ENCODE assay signal across 1 cellular context in genomic region chr7:75798770-75799169, GRCh38.
TF ChIP-seq lines count a peak whose summit lies in the region.

No MANE protein-coding gene starts in this region.

TF ChIP-seq in K562, 482 proteins besides CTCF, POLR2A, EP300 and RAD21 (continued from another document):
- TF ChIP-seq TSHZ1 (CRISPR knock-in tag; IDR thresholded peaks at IDR 0.05) (no peak), ZEB2 (IDR thresholded peaks at IDR 0.05) (0 out of 2 replicates have a peak, but pooled peaks have one; percentile 61), ZNF24 (IDR thresholded peaks at IDR 0.05) (peak; percentile 63; the same call in 1 of the 2 replicates), ZNF384 (IDR thresholded peaks at IDR 0.05; ENCODE audit: low read depth, low read length) (no peak), ZNF507 (tag; conservative IDR thresholded peaks at IDR 0.05) (no peak), ZNF764 (CRISPR knock-in tag; IDR thresholded peaks at IDR 0.05; ENCODE audit: low read depth) (no peak), MEF2D (tag; conservative IDR thresholded peaks at IDR 0.05; ENCODE audit: low read depth) (0 out of 2 replicates have a peak, but pooled peaks have one; percentile 4), ZBTB2 (IDR thresholded peaks at IDR 0.05) (peak; percentile 71; the same call in 1 of the 2 replicates), ID3 (CRISPR knock-in tag; IDR thresholded peaks at IDR 0.05) (no peak), ID3 (tag; IDR thresholded peaks at IDR 0.05) (peak; percentile 97), RBM15 (IDR thresholded peaks at IDR 0.05; ENCODE audit: insufficient read depth, low read length) (no peak), MTA2 (IDR thresholded peaks at IDR 0.05; ENCODE audit: low read depth) (peak; percentile 57), NFIC (IDR thresholded peaks at IDR 0.05) (peak; percentile 74), TFAP4 (CRISPR knock-in tag; IDR thresholded peaks at IDR 0.05; ENCODE audit: borderline replicate concordance) (no peak), MYNN (IDR thresholded peaks at IDR 0.05) (peak; percentile 86), MYNN (CRISPR knock-in tag; IDR thresholded peaks at IDR 0.05) (no peak), SMARCC2 (IDR thresholded peaks at IDR 0.05; ENCODE audit: low read depth) (peak; percentile 54; the same call in 1 of the 2 replicates)
TF ChIP-seq in K562: peak in this region for 46.
